Comparison of ENCODE assay signal across 1 cellular context in the genomic region with DNA sequence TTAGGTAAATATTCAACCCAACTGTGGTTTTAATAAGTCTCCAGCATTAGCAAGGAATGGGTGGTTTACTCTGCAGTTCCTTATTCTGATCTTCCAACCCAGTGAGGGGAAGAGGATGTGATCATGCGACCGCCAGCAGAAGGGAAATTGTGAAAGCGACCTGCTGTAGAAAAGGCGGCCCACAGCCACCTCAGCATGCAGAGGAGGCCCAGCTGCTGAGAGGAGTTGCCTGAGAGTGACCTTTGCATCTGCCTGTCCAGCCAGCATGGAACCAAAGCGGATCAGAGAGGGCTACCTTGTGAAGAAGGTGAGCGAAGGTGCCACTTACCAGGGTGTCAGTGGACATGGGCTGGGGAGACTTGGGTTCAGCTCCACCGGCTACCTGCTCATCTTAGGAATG.
TF ChIP-seq lines count a peak whose summit lies in the region.

A gene with protein sequence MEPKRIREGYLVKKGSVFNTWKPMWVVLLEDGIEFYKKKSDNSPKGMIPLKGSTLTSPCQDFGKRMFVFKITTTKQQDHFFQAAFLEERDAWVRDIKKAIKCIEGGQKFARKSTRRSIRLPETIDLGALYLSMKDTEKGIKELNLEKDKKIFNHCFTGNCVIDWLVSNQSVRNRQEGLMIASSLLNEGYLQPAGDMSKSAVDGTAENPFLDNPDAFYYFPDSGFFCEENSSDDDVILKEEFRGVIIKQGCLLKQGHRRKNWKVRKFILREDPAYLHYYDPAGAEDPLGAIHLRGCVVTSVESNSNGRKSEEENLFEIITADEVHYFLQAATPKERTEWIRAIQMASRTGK (plus strand): TSS at position 196 of the 400 bp plus-strand sequence. CDS start 70 bp downstream, at position 266.

TF ChIP-seq in GM23338, 12 proteins besides CTCF, POLR2A, EP300 and RAD21 (continued from another document):
- TF ChIP-seq, protein P1, sequence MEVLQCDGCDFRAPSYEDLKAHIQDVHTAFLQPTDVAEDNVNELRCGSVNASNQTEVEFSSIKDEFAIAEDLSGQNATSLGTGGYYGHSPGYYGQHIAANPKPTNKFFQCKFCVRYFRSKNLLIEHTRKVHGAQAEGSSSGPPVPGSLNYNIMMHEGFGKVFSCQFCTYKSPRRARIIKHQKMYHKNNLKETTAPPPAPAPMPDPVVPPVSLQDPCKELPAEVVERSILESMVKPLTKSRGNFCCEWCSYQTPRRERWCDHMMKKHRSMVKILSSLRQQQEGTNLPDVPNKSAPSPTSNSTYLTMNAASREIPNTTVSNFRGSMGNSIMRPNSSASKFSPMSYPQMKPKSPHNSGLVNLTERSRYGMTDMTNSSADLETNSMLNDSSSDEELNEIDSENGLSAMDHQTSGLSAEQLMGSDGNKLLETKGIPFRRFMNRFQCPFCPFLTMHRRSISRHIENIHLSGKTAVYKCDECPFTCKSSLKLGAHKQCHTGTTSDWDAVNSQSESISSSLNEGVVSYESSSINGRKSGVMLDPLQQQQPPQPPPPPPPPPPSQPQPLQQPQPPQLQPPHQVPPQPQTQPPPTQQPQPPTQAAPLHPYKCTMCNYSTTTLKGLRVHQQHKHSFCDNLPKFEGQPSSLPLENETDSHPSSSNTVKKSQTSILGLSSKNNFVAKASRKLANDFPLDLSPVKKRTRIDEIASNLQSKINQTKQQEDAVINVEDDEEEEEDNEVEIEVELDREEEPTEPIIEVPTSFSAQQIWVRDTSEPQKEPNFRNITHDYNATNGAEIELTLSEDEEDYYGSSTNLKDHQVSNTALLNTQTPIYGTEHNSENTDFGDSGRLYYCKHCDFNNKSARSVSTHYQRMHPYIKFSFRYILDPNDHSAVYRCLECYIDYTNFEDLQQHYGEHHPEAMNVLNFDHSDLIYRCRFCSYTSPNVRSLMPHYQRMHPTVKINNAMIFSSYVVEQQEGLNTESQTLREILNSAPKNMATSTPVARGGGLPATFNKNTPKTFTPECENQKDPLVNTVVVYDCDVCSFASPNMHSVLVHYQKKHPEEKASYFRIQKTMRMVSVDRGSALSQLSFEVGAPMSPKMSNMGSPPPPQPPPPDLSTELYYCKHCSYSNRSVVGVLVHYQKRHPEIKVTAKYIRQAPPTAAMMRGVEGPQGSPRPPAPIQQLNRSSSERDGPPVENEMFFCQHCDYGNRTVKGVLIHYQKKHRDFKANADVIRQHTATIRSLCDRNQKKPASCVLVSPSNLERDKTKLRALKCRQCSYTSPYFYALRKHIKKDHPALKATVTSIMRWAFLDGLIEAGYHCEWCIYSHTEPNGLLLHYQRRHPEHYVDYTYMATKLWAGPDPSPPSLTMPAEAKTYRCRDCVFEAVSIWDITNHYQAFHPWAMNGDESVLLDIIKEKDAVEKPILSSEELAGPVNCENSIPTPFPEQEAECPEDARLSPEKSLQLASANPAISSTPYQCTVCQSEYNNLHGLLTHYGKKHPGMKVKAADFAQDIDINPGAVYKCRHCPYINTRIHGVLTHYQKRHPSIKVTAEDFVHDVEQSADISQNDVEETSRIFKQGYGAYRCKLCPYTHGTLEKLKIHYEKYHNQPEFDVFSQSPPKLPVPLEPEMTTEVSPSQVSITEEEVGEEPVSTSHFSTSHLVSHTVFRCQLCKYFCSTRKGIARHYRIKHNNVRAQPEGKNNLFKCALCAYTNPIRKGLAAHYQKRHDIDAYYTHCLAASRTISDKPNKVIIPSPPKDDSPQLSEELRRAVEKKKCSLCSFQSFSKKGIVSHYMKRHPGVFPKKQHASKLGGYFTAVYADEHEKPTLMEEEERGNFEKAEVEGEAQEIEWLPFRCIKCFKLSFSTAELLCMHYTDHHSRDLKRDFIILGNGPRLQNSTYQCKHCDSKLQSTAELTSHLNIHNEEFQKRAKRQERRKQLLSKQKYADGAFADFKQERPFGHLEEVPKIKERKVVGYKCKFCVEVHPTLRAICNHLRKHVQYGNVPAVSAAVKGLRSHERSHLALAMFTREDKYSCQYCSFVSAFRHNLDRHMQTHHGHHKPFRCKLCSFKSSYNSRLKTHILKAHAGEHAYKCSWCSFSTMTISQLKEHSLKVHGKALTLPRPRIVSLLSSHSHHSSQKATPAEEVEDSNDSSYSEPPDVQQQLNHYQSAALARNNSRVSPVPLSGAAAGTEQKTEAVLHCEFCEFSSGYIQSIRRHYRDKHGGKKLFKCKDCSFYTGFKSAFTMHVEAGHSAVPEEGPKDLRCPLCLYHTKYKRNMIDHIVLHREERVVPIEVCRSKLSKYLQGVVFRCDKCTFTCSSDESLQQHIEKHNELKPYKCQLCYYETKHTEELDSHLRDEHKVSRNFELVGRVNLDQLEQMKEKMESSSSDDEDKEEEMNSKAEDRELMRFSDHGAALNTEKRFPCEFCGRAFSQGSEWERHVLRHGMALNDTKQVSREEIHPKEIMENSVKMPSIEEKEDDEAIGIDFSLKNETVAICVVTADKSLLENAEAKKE (CRISPR knock-in tag; IDR thresholded peaks at IDR 0.05): no peak
- TF ChIP-seq POLR2AphosphoS5 (IDR thresholded peaks at IDR 0.05; ENCODE audit: low read depth): no peak
- TF ChIP-seq EZH2 (IDR thresholded peaks at IDR 0.05; ENCODE audit: low read depth, unreplicated experiment): no peak
- no peak for TF ChIP-seq ZNF114 (CRISPR knock-in tag; IDR thresholded peaks at IDR 0.05)
- TF ChIP-seq, protein P2, sequence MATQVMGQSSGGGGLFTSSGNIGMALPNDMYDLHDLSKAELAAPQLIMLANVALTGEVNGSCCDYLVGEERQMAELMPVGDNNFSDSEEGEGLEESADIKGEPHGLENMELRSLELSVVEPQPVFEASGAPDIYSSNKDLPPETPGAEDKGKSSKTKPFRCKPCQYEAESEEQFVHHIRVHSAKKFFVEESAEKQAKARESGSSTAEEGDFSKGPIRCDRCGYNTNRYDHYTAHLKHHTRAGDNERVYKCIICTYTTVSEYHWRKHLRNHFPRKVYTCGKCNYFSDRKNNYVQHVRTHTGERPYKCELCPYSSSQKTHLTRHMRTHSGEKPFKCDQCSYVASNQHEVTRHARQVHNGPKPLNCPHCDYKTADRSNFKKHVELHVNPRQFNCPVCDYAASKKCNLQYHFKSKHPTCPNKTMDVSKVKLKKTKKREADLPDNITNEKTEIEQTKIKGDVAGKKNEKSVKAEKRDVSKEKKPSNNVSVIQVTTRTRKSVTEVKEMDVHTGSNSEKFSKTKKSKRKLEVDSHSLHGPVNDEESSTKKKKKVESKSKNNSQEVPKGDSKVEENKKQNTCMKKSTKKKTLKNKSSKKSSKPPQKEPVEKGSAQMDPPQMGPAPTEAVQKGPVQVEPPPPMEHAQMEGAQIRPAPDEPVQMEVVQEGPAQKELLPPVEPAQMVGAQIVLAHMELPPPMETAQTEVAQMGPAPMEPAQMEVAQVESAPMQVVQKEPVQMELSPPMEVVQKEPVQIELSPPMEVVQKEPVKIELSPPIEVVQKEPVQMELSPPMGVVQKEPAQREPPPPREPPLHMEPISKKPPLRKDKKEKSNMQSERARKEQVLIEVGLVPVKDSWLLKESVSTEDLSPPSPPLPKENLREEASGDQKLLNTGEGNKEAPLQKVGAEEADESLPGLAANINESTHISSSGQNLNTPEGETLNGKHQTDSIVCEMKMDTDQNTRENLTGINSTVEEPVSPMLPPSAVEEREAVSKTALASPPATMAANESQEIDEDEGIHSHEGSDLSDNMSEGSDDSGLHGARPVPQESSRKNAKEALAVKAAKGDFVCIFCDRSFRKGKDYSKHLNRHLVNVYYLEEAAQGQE (IDR thresholded peaks at IDR 0.05; ENCODE audit: unreplicated experiment): no peak
